In the genomic region with DNA sequence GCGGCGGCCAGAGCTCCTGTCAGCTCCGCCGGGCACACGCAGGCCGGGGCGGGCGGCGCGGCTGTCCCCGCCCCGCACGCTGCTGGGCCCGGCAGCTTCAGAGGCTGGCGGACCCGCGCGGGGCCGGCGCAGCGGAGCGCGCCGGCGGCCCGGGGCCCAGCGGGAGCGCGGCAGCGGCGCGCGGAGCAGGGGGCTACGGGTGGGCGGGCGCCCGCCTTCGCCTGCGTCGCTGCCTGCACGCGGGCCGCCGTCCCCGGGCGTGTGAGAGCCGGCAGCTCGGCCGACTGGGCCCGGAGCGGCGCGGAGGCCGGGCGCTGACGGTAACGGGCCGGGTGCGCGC, we compare ENCODE assay signal across 8 cellular contexts. TPM values are rescaled to one million over a fixed set of nuclear protein-coding genes. Genes with fewer than 3 reads are reported as not detected.
DNase-seq lines count a peak whose midpoint lies in the region; ATAC-seq and TF ChIP-seq lines count a peak whose summit lies in the region.

No MANE protein-coding gene starts in this region.

- peaks cover 16% of the 10 kb centered on the region for H3K4me1 ChIP-seq in CD4-positive, alpha-beta memory T cell (ENCODE audit: insufficient read depth, low read length)

- H3K27ac ChIP-seq in CD4-positive, alpha-beta memory T cell (ENCODE audit: low read depth, low read length), result peak overlapping the region; percentile 77

- no peak for TF ChIP-seq CTCF in nephron progenitor cell (IDR thresholded peaks at IDR 0.05)
- TF ChIP-seq CTCF in mesothelial cell of epicardium (IDR thresholded peaks at IDR 0.05; ENCODE audit: unreplicated experiment), result no peak

- H3K4me3 ChIP-seq in CD4-positive, alpha-beta memory T cell (ENCODE audit: low read length in 2 of 2), result peak overlapping the region in 1 of 2 donors; percentile 80

- CTCF ChIA-PET in CD4-positive, alpha-beta memory T cell (lab: Charles Lee; ENCODE audit: partially characterized antibody), result interaction anchor here (0.7 to 12.9 kb wide), 11 partner anchors 11 to 255 kb away, joined by 3 to 344 read pairs (median 6); a partner anchor contains a TSS

- H3K4me1 Mint-ChIP-seq in CD4-positive, alpha-beta memory T cell, result peaks cover 10 to 38% (median 26%) of the 10 kb centered on the region in 4 donors
- peaks cover 24% of the 10 kb centered on the region for H3K4me1 Mint-ChIP-seq in central memory CD8-positive, alpha-beta T cell
- peaks cover 25% of the 10 kb centered on the region for H3K4me1 Mint-ChIP-seq in nephron progenitor cell
- peaks cover 21% of the 10 kb centered on the region for H3K4me1 Mint-ChIP-seq in mesothelial cell of epicardium

- H3K27ac Mint-ChIP-seq in CD4-positive, alpha-beta memory T cell, result peak overlapping the region in 1 of 7 donors; percentile 87
- peak overlapping the region; percentile 82 for H3K27ac Mint-ChIP-seq in central memory CD8-positive, alpha-beta T cell (ENCODE audit: low read depth)
- H3K27ac Mint-ChIP-seq in nephron progenitor cell (no peak overlapping the region), mesothelial cell of epicardium (no peak overlapping the region)

- H3K36me3 Mint-ChIP-seq in CD4-positive, alpha-beta memory T cell, result peaks cover 21 to 29% of the 10 kb centered on the region in 2 donors
- peaks cover 15% of the 10 kb centered on the region for H3K36me3 Mint-ChIP-seq in central memory CD8-positive, alpha-beta T cell (ENCODE audit: insufficient read depth)
- H3K36me3 Mint-ChIP-seq in nephron progenitor cell (ENCODE audit: low read depth) (peaks cover 25% of the 10 kb centered on the region), mesothelial cell of epicardium (peaks cover 11% of the 10 kb centered on the region)

- no peaks in the 10 kb centered on the region for H3K9me3 ChIP-seq in CD4-positive, alpha-beta memory T cell (ENCODE audit: control insufficient read depth in 1 of 2, low read length in 2 of 2)

- H3K36me3 ChIP-seq in CD4-positive, alpha-beta memory T cell (ENCODE audit: insufficient read depth, low read length), result peaks cover 26% of the 10 kb centered on the region

- H3K27me3 Mint-ChIP-seq in CD4-positive, alpha-beta memory T cell, result no peaks in the 10 kb centered on the region
- H3K27me3 Mint-ChIP-seq in central memory CD8-positive, alpha-beta T cell, result no peaks in the 10 kb centered on the region
- H3K27me3 Mint-ChIP-seq in nephron progenitor cell (ENCODE audit: low read depth, poor library complexity), result peaks cover 30% of the 10 kb centered on the region
- H3K27me3 Mint-ChIP-seq in mesothelial cell of epicardium (ENCODE audit: low read depth), result no peaks in the 10 kb centered on the region

- H3K4me3 Mint-ChIP-seq in CD4-positive, alpha-beta memory T cell, result no peak overlapping the region
- H3K4me3 Mint-ChIP-seq in central memory CD8-positive, alpha-beta T cell, result peak overlapping the region; percentile 95
- H3K4me3 Mint-ChIP-seq in nephron progenitor cell, result peak overlapping the region; percentile 87
- no peak overlapping the region for H3K4me3 Mint-ChIP-seq in mesothelial cell of epicardium

- POLR2A ChIA-PET in CD4-positive, alpha-beta memory T cell (lab: Charles Lee; ENCODE audit: partially characterized antibody), result interaction anchor here (0.7 to 8.4 kb wide), 15 partner anchors 11 to 671 kb away, joined by 3 to 315 read pairs (median 6); a partner anchor contains a TSS

- H3K9me3 Mint-ChIP-seq in CD4-positive, alpha-beta memory T cell, result no peaks in the 10 kb centered on the region
- H3K9me3 Mint-ChIP-seq in central memory CD8-positive, alpha-beta T cell, result no peaks in the 10 kb centered on the region
- no peaks in the 10 kb centered on the region for H3K9me3 Mint-ChIP-seq in nephron progenitor cell
- no peaks in the 10 kb centered on the region for H3K9me3 Mint-ChIP-seq in mesothelial cell of epicardium

- no peak for DNase-seq in CD4-positive, alpha-beta memory T cell
- no peak for DNase-seq in central memory CD8-positive, alpha-beta T cell (ENCODE audit: low spot score in 2 of 2)
- DNase-seq in nephron progenitor cell (peak; percentile 57), NCI-H1436 treated with DMSO at 0.1 percent for 48 hours (lab: John Stamatoyannopoulos, UW) (no peak), mesothelial cell of epicardium (ENCODE audit: low spot score in 2 of 2, unreplicated experiment in 2 of 2) (no peak), NCI-H774 (lab: John Stamatoyannopoulos, UW) (no peak)
- DNase-seq in effector CD4-positive, alpha-beta T cell, result no peak

- H3K27me3 ChIP-seq in CD4-positive, alpha-beta memory T cell (ENCODE audit: insufficient read depth, low read length), result no peaks in the 10 kb centered on the region

- ATAC-seq in HG03521 (IDR thresholded peaks at IDR 0.05; ENCODE audit: unreplicated experiment), result peak; percentile 60
- no peak for ATAC-seq in central memory CD8-positive, alpha-beta T cell (replicated peaks; ENCODE audit: extremely low read depth, poor library complexity, severe bottlenecking)

- intact Hi-C loops in CD4-positive, alpha-beta memory T cell (cut with micrococcal nuclease), result loop anchor here (1.0 to 2.0 kb wide), 4 partner anchors 16 to 368 kb away; no protein-coding TSS in a partner anchor

RNA-seq across cellular contexts. Expression of a gene that starts 0.5 kb away (rescaled TPM):
- 100 to 1,000 TPM; 123 to 126 TPM for total RNA-seq in CD4-positive, alpha-beta memory T cell
- polyA plus RNA-seq in CD4-positive, alpha-beta memory T cell, result 10 to 100 TPM in 1 of 2 donors, 1 to 10 TPM in 1; 1.3 to 12.2 TPM
- total RNA-seq in mesothelial cell of epicardium, result 89.0 to 104 TPM (median 101 TPM) in 3 replicates

RNA-seq across cellular contexts. Expression of a gene that starts 18.3 kb away (rescaled TPM):
- 1 to 10 TPM; 2.3 to 3.0 TPM for total RNA-seq in CD4-positive, alpha-beta memory T cell
- not detected for polyA plus RNA-seq in CD4-positive, alpha-beta memory T cell
- 26.5 to 32.6 TPM (median 29.4 TPM) in 3 replicates for total RNA-seq in mesothelial cell of epicardium

RNA-seq across cellular contexts. Expression of a gene that starts 29.7 kb away (rescaled TPM):
- 10 to 100 TPM; 27.4 to 28.3 TPM for total RNA-seq in CD4-positive, alpha-beta memory T cell
- polyA plus RNA-seq in CD4-positive, alpha-beta memory T cell, result 10 to 100 TPM; 34.6 to 38.7 TPM
- total RNA-seq in mesothelial cell of epicardium, result 11.5 to 12.4 TPM (median 11.9 TPM) in 3 replicates

RNA-seq across cellular contexts. Expression of a gene that starts 32.5 kb away (rescaled TPM):
- 10 to 100 TPM; 71.1 to 72.3 TPM for total RNA-seq in CD4-positive, alpha-beta memory T cell
- 10 to 100 TPM; 41.7 to 68.9 TPM for polyA plus RNA-seq in CD4-positive, alpha-beta memory T cell
- total RNA-seq in mesothelial cell of epicardium, result 75.8 to 79.7 TPM (median 79.3 TPM) in 3 replicates

RNA-seq across cellular contexts. Expression of a gene that starts 34.2 kb away (rescaled TPM):
- 10 to 100 TPM; 37.2 to 40.3 TPM for total RNA-seq in CD4-positive, alpha-beta memory T cell
- 10 to 100 TPM in 1 of 2 donors, 1 to 10 TPM in 1; 1.6 to 11.6 TPM for polyA plus RNA-seq in CD4-positive, alpha-beta memory T cell
- 97.7 to 98.8 TPM (median 98.8 TPM) in 3 replicates for total RNA-seq in mesothelial cell of epicardium

Comparison
In these comparisons a context has a peak if more than half of its experiments do, and no peak if none do; other contexts are left out.
1. H3K4me3 Mint-ChIP-seq: peak in central memory CD8-positive, alpha-beta T cell (single experiment) and nephron progenitor cell (single experiment); none in CD4-positive, alpha-beta memory T cell (0 of 8) and mesothelial cell of epicardium (single experiment).